19 cellular contexts compared by ENCODE assay signal in genomic region chr5:132195727-132196126, GRCh38. TPM values are rescaled to one million over a fixed set of nuclear protein-coding genes. Genes with fewer than 3 reads are reported as not detected.
DNase-seq lines count a peak whose midpoint lies in the region; ATAC-seq and TF ChIP-seq lines count a peak whose summit lies in the region.
"Had no signal": no experiment of that assay in that cellular context is flagged by ENCODE, and none has a peak within 500 bp of the region (broad histone marks: within the 10 kb centered on the region; RNA-seq: fewer than 3 reads in every experiment).

No MANE protein-coding gene starts in this region.

- CTCF ChIA-PET in CD8-positive, alpha-beta memory T cell (lab: Charles Lee), result interaction anchor here (0.7 kb wide), 1 partner anchor 19 kb away, joined by 3 read pairs; no protein-coding TSS in a partner anchor

- H3K27me3 ChIP-seq in left ventricle myocardium inferior (ENCODE audit: low read depth), result no peaks in the 10 kb centered on the region
- no peaks in the 10 kb centered on the region for H3K27me3 ChIP-seq in heart right ventricle
- H3K27me3 ChIP-seq in esophagus muscularis mucosa, result no peaks in the 10 kb centered on the region
- no peaks in the 10 kb centered on the region for H3K27me3 ChIP-seq in CD8-positive, alpha-beta memory T cell (ENCODE audit: insufficient read depth, low read length, poor library complexity, severe bottlenecking)
- H3K27me3 ChIP-seq in upper lobe of right lung, result no peaks in the 10 kb centered on the region
- H3K27me3 ChIP-seq: BLaER1 had no signal

- no peak for TF ChIP-seq CTCF in left ventricle myocardium inferior (IDR thresholded peaks at IDR 0.05; ENCODE audit: borderline replicate concordance)
- no peak for TF ChIP-seq CTCF in heart right ventricle (IDR thresholded peaks at IDR 0.05)
- TF ChIP-seq CTCF in esophagus muscularis mucosa (IDR thresholded peaks at IDR 0.05), result no peak
- no peak for TF ChIP-seq CTCF in type B pancreatic cell (conservative IDR thresholded peaks at IDR 0.05)
- no peak for TF ChIP-seq CTCF in upper lobe of right lung (IDR thresholded peaks at IDR 0.05)

- no peak for TF ChIP-seq POLR2A in esophagus muscularis mucosa (IDR thresholded peaks at IDR 0.05; ENCODE audit: low read depth)

- H3K4me1 Mint-ChIP-seq in T-helper 2 cell treated with Interferon-gamma antibody and Interleukin-4, amounts not matched to agents 5 μg/mL and 100 μg/mL, for 36 hours (ENCODE audit: low read depth), result peaks cover 3% of the 10 kb centered on the region
- H3K4me1 Mint-ChIP-seq in type B pancreatic cell (ENCODE audit: unreplicated experiment), result peaks cover 4% of the 10 kb centered on the region
- H3K4me1 Mint-ChIP-seq in CD8-positive, alpha-beta memory T cell, result no peaks in the 10 kb centered on the region
- H3K4me1 Mint-ChIP-seq: CD14-positive monocyte; CD4-positive, alpha-beta memory T cell; GM23338 had no signal

- DNase-seq in T-helper 2 cell treated with Interferon-gamma antibody and Interleukin-4, amounts not matched to agents 5 μg/mL and 100 μg/mL, for 36 hours (ENCODE audit: low spot score), result peak; percentile 0
- DNase-seq in T-helper 2 cell, result no peak
- DNase-seq in left ventricle myocardium inferior, result no peak
- no peak for DNase-seq in heart right ventricle
- peak; percentile 60 for DNase-seq in esophagus muscularis mucosa (ENCODE audit: extremely low spot score)
- peak; percentile 32 for DNase-seq in type B pancreatic cell (ENCODE audit: extremely low spot score, unreplicated experiment)
- no peak for DNase-seq in CD8-positive, alpha-beta memory T cell
- DNase-seq in upper lobe of right lung, result no peak
- DNase-seq: Calu3; CD4-positive, alpha-beta memory T cell; DMS79 treated with DMSO at 0.1 percent for 48 hours; GF-D8; HCEC 1CT had no signal

- ATAC-seq in heart right ventricle (no peak), upper lobe of right lung (no peak)
- ATAC-seq: A549, GM23338 had no signal

- WGBS in heart right ventricle, 2 donors, result 98 to 100% methylated on average over 1 of the region's 1 CpG
- no CpG with 5 or more reads among the region's 1 CpG for WGBS in esophagus muscularis mucosa

- peaks cover 9% of the 10 kb centered on the region for H3K36me3 Mint-ChIP-seq in T-helper 2 cell treated with Interferon-gamma antibody and Interleukin-4, amounts not matched to agents 5 μg/mL and 100 μg/mL, for 36 hours (ENCODE audit: low read depth)
- H3K36me3 Mint-ChIP-seq in type B pancreatic cell, result peaks cover 22% of the 10 kb centered on the region
- no peaks in the 10 kb centered on the region for H3K36me3 Mint-ChIP-seq in CD8-positive, alpha-beta memory T cell
- H3K36me3 Mint-ChIP-seq: CD14-positive monocyte; CD4-positive, alpha-beta memory T cell had no signal

- H3K9me3 ChIP-seq in left ventricle myocardium inferior (replicated peaks) (no peaks in the 10 kb centered on the region), heart right ventricle (no peaks in the 10 kb centered on the region), esophagus muscularis mucosa (no peaks in the 10 kb centered on the region), upper lobe of right lung (no peaks in the 10 kb centered on the region)
- H3K9me3 ChIP-seq in CD8-positive, alpha-beta memory T cell (ENCODE audit: low read length), result no peaks in the 10 kb centered on the region
- H3K9me3 ChIP-seq: A549 had no signal

- H3K4me1 ChIP-seq in left ventricle myocardium inferior (peaks cover 6% of the 10 kb centered on the region), heart right ventricle (peaks cover 0 to 8% (median 0%) of the 10 kb centered on the region in 9 donors), esophagus muscularis mucosa (no peaks in the 10 kb centered on the region), upper lobe of right lung (no peaks in the 10 kb centered on the region)
- H3K4me1 ChIP-seq in CD8-positive, alpha-beta memory T cell (ENCODE audit: insufficient read depth, low read length), result no peaks in the 10 kb centered on the region
- H3K4me1 ChIP-seq: A549 had no signal

- no peaks in the 10 kb centered on the region for H3K27me3 Mint-ChIP-seq in T-helper 2 cell treated with Interferon-gamma antibody and Interleukin-4, amounts not matched to agents 5 μg/mL and 100 μg/mL, for 36 hours (ENCODE audit: low read depth)
- no peaks in the 10 kb centered on the region for H3K27me3 Mint-ChIP-seq in type B pancreatic cell
- H3K27me3 Mint-ChIP-seq in CD8-positive, alpha-beta memory T cell, result no peaks in the 10 kb centered on the region
- H3K27me3 Mint-ChIP-seq: CD4-positive, alpha-beta memory T cell had no signal

- intact Hi-C loops in left ventricle myocardium inferior (cut with micrococcal nuclease) (no loop called here), heart right ventricle (cut with DNase I) (loop anchor here in 2 of 10 donors (10.0 kb wide), 1 partner anchor 131 kb away; the partner anchor contains the start of gene IL3 (in 2 of the 2)), esophagus muscularis mucosa (cut with DNase I) (no loop called here), upper lobe of right lung (cut with DNase I) (no loop called here)

- H3K27ac Mint-ChIP-seq in T-helper 2 cell treated with Interferon-gamma antibody and Interleukin-4, amounts not matched to agents 5 μg/mL and 100 μg/mL, for 36 hours, result no peak overlapping the region
- no peak overlapping the region for H3K27ac Mint-ChIP-seq in type B pancreatic cell
- no peak overlapping the region for H3K27ac Mint-ChIP-seq in CD8-positive, alpha-beta memory T cell
- H3K27ac Mint-ChIP-seq: CD14-positive monocyte; CD4-positive, alpha-beta memory T cell; GM23338 had no signal

- POLR2A ChIA-PET in CD8-positive, alpha-beta memory T cell (lab: Charles Lee), result no interaction called here

- H3K4me3 Mint-ChIP-seq in T-helper 2 cell treated with Interferon-gamma antibody and Interleukin-4, amounts not matched to agents 5 μg/mL and 100 μg/mL, for 36 hours, result no peak overlapping the region
- H3K4me3 Mint-ChIP-seq in type B pancreatic cell, result no peak overlapping the region
- H3K4me3 Mint-ChIP-seq in CD8-positive, alpha-beta memory T cell, result no peak overlapping the region
- H3K4me3 Mint-ChIP-seq: CD14-positive monocyte; CD4-positive, alpha-beta memory T cell; GM23338 had no signal

- H3K36me3 ChIP-seq in left ventricle myocardium inferior (peaks cover 92% of the 10 kb centered on the region), heart right ventricle (peaks cover 0 to 97% (median 35%) of the 10 kb centered on the region in 9 donors), esophagus muscularis mucosa (peaks cover 48 to 90% (median 86%) of the 10 kb centered on the region in 4 donors), upper lobe of right lung (peaks cover 73% of the 10 kb centered on the region)
- no peaks in the 10 kb centered on the region for H3K36me3 ChIP-seq in CD8-positive, alpha-beta memory T cell (ENCODE audit: insufficient read depth, low read length)

- H3K27ac ChIP-seq in left ventricle myocardium inferior (replicated peaks) (peak overlapping the region; percentile 6), heart right ventricle (peak overlapping the region in 1 of 10 donors; percentile 18), esophagus muscularis mucosa (replicated peaks in 1 of 4) (no peak overlapping the region), upper lobe of right lung (no peak overlapping the region)
- H3K27ac ChIP-seq in CD8-positive, alpha-beta memory T cell (ENCODE audit: low read depth, low read length), result no peak overlapping the region
- H3K27ac ChIP-seq: 22Rv1, A549, BLaER1, HL-60 had no signal

- H3K4me3 ChIP-seq in left ventricle myocardium inferior (no peak overlapping the region), heart right ventricle (no peak overlapping the region), esophagus muscularis mucosa (no peak overlapping the region), upper lobe of right lung (no peak overlapping the region)
- H3K4me3 ChIP-seq in CD8-positive, alpha-beta memory T cell (ENCODE audit: low read length), result no peak overlapping the region
- H3K4me3 ChIP-seq: A549, BLaER1, GM23338 had no signal

- no peak for TF ChIP-seq EP300 in esophagus muscularis mucosa (IDR thresholded peaks at IDR 0.05)

- no peaks in the 10 kb centered on the region for H3K9me3 Mint-ChIP-seq in T-helper 2 cell treated with Interferon-gamma antibody and Interleukin-4, amounts not matched to agents 5 μg/mL and 100 μg/mL, for 36 hours
- H3K9me3 Mint-ChIP-seq in type B pancreatic cell, result no peaks in the 10 kb centered on the region
- no peaks in the 10 kb centered on the region for H3K9me3 Mint-ChIP-seq in CD8-positive, alpha-beta memory T cell
- H3K9me3 Mint-ChIP-seq: CD14-positive monocyte; CD4-positive, alpha-beta memory T cell; GM23338 had no signal

RNA-seq across cellular contexts. Expression of gene P4HA2, which starts 31.9 kb away (rescaled TPM):
- total RNA-seq in left ventricle myocardium inferior, result 80.5 TPM
- total RNA-seq in heart right ventricle, result 10 to 100 TPM; 35.0 to 77.1 (median 52.4) TPM
- polyA plus RNA-seq in heart right ventricle, result 10 to 100 TPM; 27.2 to 97.0 TPM
- 10 to 100 TPM; 28.8 to 44.7 (median 30.8) TPM for total RNA-seq in esophagus muscularis mucosa
- total RNA-seq in type B pancreatic cell (ENCODE audit: low replicate concordance), result 38.5 and 56.3 TPM in 2 replicates
- 1 to 10 TPM; 7.2 to 7.9 TPM for total RNA-seq in CD8-positive, alpha-beta memory T cell
- not detected for polyA plus RNA-seq in CD8-positive, alpha-beta memory T cell
- total RNA-seq in upper lobe of right lung, result 79.0 TPM

Comparison
In these comparisons a context has a peak if more than half of its experiments do, and no peak if none do; other contexts are left out.
1. DNase-seq: peak in T-helper 2 cell treated with Interferon-gamma antibody and Interleukin-4, amounts not matched to agents 5 μg/mL and 100 μg/mL, for 36 hours (single experiment), esophagus muscularis mucosa (single experiment) and type B pancreatic cell (single experiment); none in T-helper 2 cell (0 of 5), left ventricle myocardium inferior (single experiment), heart right ventricle (0 of 2), CD8-positive, alpha-beta memory T cell (0 of 5) and upper lobe of right lung (single experiment).